ENCODE assay signal across 8 cellular contexts in the genomic region with DNA sequence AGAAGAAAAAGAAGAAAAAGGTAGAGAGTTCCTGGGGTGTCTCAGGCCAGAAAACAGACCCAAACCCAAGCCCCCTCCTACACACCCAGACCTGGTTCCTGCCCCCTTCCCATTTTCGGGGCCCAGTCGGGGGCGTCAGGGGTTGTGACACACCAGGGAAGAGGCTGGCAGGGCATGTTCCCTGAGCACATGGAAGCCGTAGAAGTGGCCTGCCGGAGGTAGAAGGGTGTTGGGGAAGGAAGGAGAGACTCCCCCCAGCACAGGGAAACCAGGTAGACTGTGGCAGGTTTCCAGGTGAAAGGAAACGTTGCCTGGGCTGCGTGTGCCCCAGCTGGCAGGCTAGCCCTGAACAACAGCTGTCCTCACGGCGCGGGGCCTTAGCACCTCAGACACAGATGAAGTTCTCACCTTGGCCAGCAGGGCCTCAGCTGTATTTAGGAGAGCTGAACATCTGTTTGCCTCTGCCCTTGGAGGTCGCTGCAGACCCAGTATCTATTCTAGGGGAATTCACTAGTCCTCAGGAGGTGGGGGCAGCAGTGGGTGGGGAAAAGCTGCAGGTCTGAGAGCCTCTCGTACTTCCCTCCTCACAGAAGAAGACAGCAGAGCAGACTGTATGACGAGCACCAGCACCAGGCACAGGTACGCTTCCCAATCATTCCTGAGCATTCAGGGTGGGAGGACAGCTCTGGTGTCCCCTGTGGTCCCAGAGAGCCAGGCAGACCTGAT. TPM values are rescaled to one million over a fixed set of nuclear protein-coding genes. Genes with fewer than 3 reads are reported as not detected.
DNase-seq lines count a peak whose midpoint lies in the region; ATAC-seq and TF ChIP-seq lines count a peak whose summit lies in the region.

No MANE protein-coding gene starts in this region.

- H3K9me3 Mint-ChIP-seq in stimulated activated naive B cell treated with anti-CD40 and anti-IgM and Interleukin-4, amounts not matched to agents 10 μg/mL and 1 μg/mL and 100 μg/mL, for 72 hours = no peaks in the 10 kb centered on the region

- H3K27ac Mint-ChIP-seq in stimulated activated naive B cell treated with anti-CD40 and anti-IgM and Interleukin-4, amounts not matched to agents 10 μg/mL and 1 μg/mL and 100 μg/mL, for 72 hours = peak overlapping the region; percentile 98

- no peak overlapping the region for H3K4me2 ChIP-seq in DND-41 (ENCODE audit: insufficient read depth, low read length)

- peaks cover 46 to 66% of the 10 kb centered on the region in 2 donors for H3K4me1 Mint-ChIP-seq in stimulated activated naive B cell treated with anti-CD40 and anti-IgM and Interleukin-4, amounts not matched to agents 10 μg/mL and 1 μg/mL and 100 μg/mL, for 72 hours

- H3K27me3 ChIP-seq in DND-41 (ENCODE audit: insufficient read depth, low read length, poor library complexity) (no peaks in the 10 kb centered on the region), brain microvascular endothelial cell (replicated peaks) (no peaks in the 10 kb centered on the region), right cardiac atrium (ENCODE audit: control insufficient read depth, insufficient read depth) (no peaks in the 10 kb centered on the region)

- H3K9ac ChIP-seq in DND-41 (ENCODE audit: low read depth, low read length) = no peak overlapping the region

- ATAC-seq in DND-41 (ENCODE audit: insufficient read depth, low read depth) (peak; percentile 51; the same call in 1 of the 3 replicates), GM19395 (IDR thresholded peaks at IDR 0.05; ENCODE audit: unreplicated experiment) (peak; percentile 63), HG03432 (IDR thresholded peaks at IDR 0.05; ENCODE audit: unreplicated experiment) (peak; percentile 63), right cardiac atrium (no peak)
- peak; percentile 67 to 72 for ATAC-seq in stimulated activated naive B cell treated with anti-CD40 and anti-IgM and Interleukin-4, amounts not matched to agents 10 μg/mL and 1 μg/mL and 100 μg/mL, for 72 hours (replicated peaks)

- H3K4me1 ChIP-seq in DND-41 (ENCODE audit: insufficient read depth, low read length) (no peaks in the 10 kb centered on the region), right cardiac atrium (ENCODE audit: control insufficient read depth, insufficient read depth, low read length) (peaks cover 3% of the 10 kb centered on the region)

- in situ Hi-C loops in brain microvascular endothelial cell (cut with HindIII; ENCODE audit: low pct_ligation_motif_present, low sequenced_read_pairs) = no loop called here

- no peak overlapping the region for H3K27ac ChIP-seq in DND-41 (ENCODE audit: low read length)
- H3K27ac ChIP-seq in brain microvascular endothelial cell = no peak overlapping the region
- no peak overlapping the region for H3K27ac ChIP-seq in right cardiac atrium (ENCODE audit: low read length)

- no peaks in the 10 kb centered on the region for H3K79me2 ChIP-seq in DND-41 (ENCODE audit: insufficient read depth, low read length)

- TF ChIP-seq CTCF in DND-41 (IDR thresholded peaks at IDR 0.05; ENCODE audit: borderline replicate concordance, extremely low read depth, low read length, poor library complexity, severe bottlenecking) = peak; percentile 42
- peak; percentile 49 for TF ChIP-seq CTCF in brain microvascular endothelial cell (IDR thresholded peaks at IDR 0.05; ENCODE audit: low read depth, low read length, missing control alignments)

- H3K4me3 ChIP-seq in DND-41 (ENCODE audit: low read depth in 1 of 2, low read length in 2 of 2) (no peak overlapping the region), brain microvascular endothelial cell (ENCODE audit: low read depth, low read length) (no peak overlapping the region), right cardiac atrium (ENCODE audit: low read length) (no peak overlapping the region)

- H4K20me1 ChIP-seq in DND-41 (ENCODE audit: insufficient read depth, low read length) = no peaks in the 10 kb centered on the region; the same call in 1 of the 2 replicates

- H3K36me3 Mint-ChIP-seq in stimulated activated naive B cell treated with anti-CD40 and anti-IgM and Interleukin-4, amounts not matched to agents 10 μg/mL and 1 μg/mL and 100 μg/mL, for 72 hours = peaks cover 54 to 72% of the 10 kb centered on the region in 2 donors

- H3K27me3 Mint-ChIP-seq in stimulated activated naive B cell treated with anti-CD40 and anti-IgM and Interleukin-4, amounts not matched to agents 10 μg/mL and 1 μg/mL and 100 μg/mL, for 72 hours = peaks cover 0 to 6% of the 10 kb centered on the region in 2 donors

- H2AFZ ChIP-seq in DND-41 (ENCODE audit: low read depth, low read length) = no peak overlapping the region

- DNase-seq in DND-41 (no peak), brain microvascular endothelial cell (no peak), cerebellum (ENCODE audit: low spot score) (no peak), right cardiac atrium (no peak), NK-92 (lab: John Stamatoyannopoulos, UW; ENCODE audit: unreplicated experiment) (no peak)
- DNase-seq in stimulated activated naive B cell treated with anti-CD40 and anti-IgM and Interleukin-4, amounts not matched to agents 10 μg/mL and 1 μg/mL and 100 μg/mL, for 72 hours = peak; percentile 80

- H3K9me3 ChIP-seq in DND-41 (ENCODE audit: insufficient read depth, low read length, severe bottlenecking) = no peaks in the 10 kb centered on the region
- H3K9me3 ChIP-seq in right cardiac atrium (ENCODE audit: control insufficient read depth, low read length) = no peaks in the 10 kb centered on the region

- intact Hi-C loops in right cardiac atrium (cut with DNase I) = no loop called here

- peak overlapping the region; percentile 66 to 77 for H3K4me3 Mint-ChIP-seq in stimulated activated naive B cell treated with anti-CD40 and anti-IgM and Interleukin-4, amounts not matched to agents 10 μg/mL and 1 μg/mL and 100 μg/mL, for 72 hours

- H3K36me3 ChIP-seq in DND-41 (ENCODE audit: insufficient read depth, low read length) (peaks cover 79% of the 10 kb centered on the region), brain microvascular endothelial cell (replicated peaks) (peaks cover 29% of the 10 kb centered on the region)

- WGBS in right cardiac atrium = 85% methylated on average over 14 of the region's 14 CpGs

RNA-seq across cellular contexts. Expression of a gene that starts 14.1 kb away (rescaled TPM):
- total RNA-seq in cerebellum (11.3 TPM), right cardiac atrium (100 to 1,000 TPM; 222 to 331 (median 251) TPM)
- 201 TPM for polyA plus RNA-seq in right cardiac atrium

RNA-seq across cellular contexts. Expression of a gene that starts 41.1 kb away (rescaled TPM):
- total RNA-seq in cerebellum (14.5 TPM), right cardiac atrium (10 to 100 TPM; 14.3 to 22.7 (median 17.5) TPM)
- polyA plus RNA-seq in right cardiac atrium = 11.9 TPM

RNA-seq across cellular contexts. Expression of a gene that starts 50.9 kb away (rescaled TPM):
- total RNA-seq in cerebellum (1,114 TPM), right cardiac atrium (1,000 to 10,000 TPM; 1,254 to 1,552 (median 1,386) TPM)
- 1,870 TPM for polyA plus RNA-seq in right cardiac atrium

Comparison
In these comparisons a context has a peak if more than half of its experiments do, and no peak if none do; other contexts are left out.
1. ATAC-seq: peak in DND-41 (single experiment), GM19395 (single experiment), HG03432 (single experiment) and stimulated activated naive B cell treated with anti-CD40 and anti-IgM and Interleukin-4, amounts not matched to agents 10 μg/mL and 1 μg/mL and 100 μg/mL, for 72 hours (2 of 2); none in right cardiac atrium (0 of 2).
2. RNA of a gene that starts 14.1 kb away (total RNA-seq): 222 to 331 TPM in right cardiac atrium; 11.3 TPM in cerebellum (single experiment); every median in the first group is over 10 times any median in the second.